Comparison of ENCODE assay signal across 27 cellular contexts in genomic region chr7:74503943-74504342, GRCh38.
"Had no signal": no experiment of that assay in that cellular context is flagged by ENCODE, and none has a peak within 500 bp of the region (broad histone marks: within the 10 kb centered on the region; RNA-seq: fewer than 3 reads in every experiment).

No MANE protein-coding gene starts in this region.

- H3K4me1 ChIP-seq: neural progenitor cell had no signal

- H3K36me3 ChIP-seq: neural progenitor cell, ovary, right lobe of liver, thoracic aorta, thyroid gland, upper lobe of left lung had no signal

- H3K9ac ChIP-seq: neural progenitor cell, parathyroid adenoma had no signal

- H3K4me3 Mint-ChIP-seq: nephron; neural progenitor cell; stimulated activated effector memory CD8-positive, alpha-beta T cell treated with anti-CD3 and anti-CD28 coated beads, Interleukin-12 subunit alpha, Interleukin-12 subunit beta, amount 100 ng/mL, for 72 hours; stimulated activated naive B cell treated with anti-CD40 and anti-IgM and Interleukin-4, amounts not matched to agents 10 μg/mL and 1 μg/mL and 100 μg/mL, for 72 hours; stimulated activated naive CD8-positive, alpha-beta T cell treated with anti-CD3 and anti-CD28 coated beads, Interleukin-15, Interleukin-2, amounts not matched to agents 100 ng/mL and 50 ng/mL, for 24 hours had no signal

- H3K27ac ChIP-seq: neural progenitor cell, ovary, parathyroid adenoma, right lobe of liver, thoracic aorta, thyroid gland, tibial nerve, upper lobe of left lung, vagina had no signal

- ATAC-seq: psoas muscle; right cardiac atrium; right lobe of liver; stimulated activated effector memory CD8-positive, alpha-beta T cell treated with anti-CD3 and anti-CD28 coated beads, Interleukin-12 subunit alpha, Interleukin-12 subunit beta, amount 100 ng/mL, for 72 hours; stimulated activated naive B cell treated with anti-CD40 and anti-IgM and Interleukin-4, amounts not matched to agents 10 μg/mL and 1 μg/mL and 100 μg/mL, for 72 hours had no signal

- H3K36me3 Mint-ChIP-seq: stimulated activated effector memory CD8-positive, alpha-beta T cell treated with anti-CD3 and anti-CD28 coated beads, Interleukin-12 subunit alpha, Interleukin-12 subunit beta, amount 100 ng/mL, for 72 hours had no signal

- H3K27me3 Mint-ChIP-seq: progenitor cell of endocrine pancreas; stimulated activated naive B cell treated with anti-CD40 and anti-IgM and Interleukin-4, amounts not matched to agents 10 μg/mL and 1 μg/mL and 100 μg/mL, for 72 hours; stimulated activated naive CD8-positive, alpha-beta T cell treated with anti-CD3 and anti-CD28 coated beads, Interleukin-15, Interleukin-2, amounts not matched to agents 100 ng/mL and 50 ng/mL, for 24 hours had no signal

- H2AFZ ChIP-seq: neural progenitor cell, parathyroid adenoma had no signal

- H3K4me2 ChIP-seq: neural progenitor cell had no signal

- H3K4me3 ChIP-seq: neural progenitor cell, ovary, psoas muscle, right lobe of liver, sigmoid colon, stomach, thoracic aorta, thyroid gland, tibial nerve, upper lobe of left lung, vagina had no signal

- H3K27ac Mint-ChIP-seq: neural progenitor cell; progenitor cell of endocrine pancreas; stimulated activated effector memory CD8-positive, alpha-beta T cell treated with anti-CD3 and anti-CD28 coated beads, Interleukin-12 subunit alpha, Interleukin-12 subunit beta, amount 100 ng/mL, for 72 hours; stimulated activated naive B cell treated with anti-CD40 and anti-IgM and Interleukin-4, amounts not matched to agents 10 μg/mL and 1 μg/mL and 100 μg/mL, for 72 hours; stimulated activated naive CD8-positive, alpha-beta T cell treated with anti-CD3 and anti-CD28 coated beads, Interleukin-15, Interleukin-2, amounts not matched to agents 100 ng/mL and 50 ng/mL, for 24 hours had no signal

- H3K9me3 ChIP-seq: ovary, psoas muscle, right lobe of liver, sigmoid colon, stomach, thoracic aorta, thyroid gland, tibial nerve, upper lobe of left lung, vagina had no signal

- H3K9me3 Mint-ChIP-seq: nephron; neural progenitor cell; stimulated activated effector memory CD8-positive, alpha-beta T cell treated with anti-CD3 and anti-CD28 coated beads, Interleukin-12 subunit alpha, Interleukin-12 subunit beta, amount 100 ng/mL, for 72 hours; stimulated activated naive B cell treated with anti-CD40 and anti-IgM and Interleukin-4, amounts not matched to agents 10 μg/mL and 1 μg/mL and 100 μg/mL, for 72 hours; stimulated activated naive CD8-positive, alpha-beta T cell treated with anti-CD3 and anti-CD28 coated beads, Interleukin-15, Interleukin-2, amounts not matched to agents 100 ng/mL and 50 ng/mL, for 24 hours had no signal

- DNase-seq: occipital lobe; ovary; posterior cingulate gyrus; psoas muscle; right cardiac atrium; right lobe of liver; sigmoid colon; small intestine; stimulated activated CD4-positive, alpha-beta T cell treated with anti-CD3 and anti-CD28 coated beads, Interleukin-15, amount 100 ng/mL, for 24 hours; stimulated activated CD4-positive, alpha-beta T cell treated with anti-CD3 and anti-CD28 coated beads, Interleukin-2, amount 100 ng/mL, for 24 hours; stimulated activated CD4-positive, alpha-beta T cell treated with anti-CD3 and anti-CD28 coated beads, Interleukin-2, amount 100 ng/mL, for 48 hours; stimulated activated CD4-positive, alpha-beta T cell treated with anti-CD3 and anti-CD28 coated beads, Interleukin-4, amount 100 ng/mL, for 24 hours; stimulated activated naive B cell treated with anti-CD40 and anti-IgM and Interleukin-4, amounts not matched to agents 10 μg/mL and 1 μg/mL and 100 μg/mL, for 72 hours; stimulated activated naive CD4-positive, alpha-beta T cell treated with Interleukin-2 at 50 U/mL for 16 hours; stomach; thyroid gland; trophoblast cell; upper lobe of left lung had no signal

- H3K27me3 ChIP-seq: neural progenitor cell, ovary, right lobe of liver, sigmoid colon, stomach, thyroid gland, tibial nerve, upper lobe of left lung, vagina had no signal

- H3K4me1 Mint-ChIP-seq: stimulated activated effector memory CD8-positive, alpha-beta T cell treated with anti-CD3 and anti-CD28 coated beads, Interleukin-12 subunit alpha, Interleukin-12 subunit beta, amount 100 ng/mL, for 72 hours; stimulated activated naive B cell treated with anti-CD40 and anti-IgM and Interleukin-4, amounts not matched to agents 10 μg/mL and 1 μg/mL and 100 μg/mL, for 72 hours had no signal
